8 cellular contexts compared by ENCODE assay signal in genomic region chr18:22282311-22283235, GRCh38.
DNase-seq lines count a peak whose midpoint lies in the region; ATAC-seq and TF ChIP-seq lines count a peak whose summit lies in the region.

No MANE protein-coding gene starts in this region.

- no peaks in the 10 kb centered on the region for H3K36me3 ChIP-seq in breast epithelium
- H3K36me3 ChIP-seq in muscle layer of duodenum (ENCODE audit: control insufficient read depth in 1 of 2, insufficient read depth in 2 of 2, low read length in 2 of 2), result no peaks in the 10 kb centered on the region

- no peak for TF ChIP-seq POLR2A in breast epithelium (IDR thresholded peaks at IDR 0.05)

- no peaks in the 10 kb centered on the region for H3K27me3 ChIP-seq in breast epithelium
- H3K27me3 ChIP-seq in muscle layer of duodenum (ENCODE audit: low read depth, low read length), result no peaks in the 10 kb centered on the region

- peak in 1 of 3 donors; percentile 21 for TF ChIP-seq CTCF in breast epithelium (IDR thresholded peaks at IDR 0.05)

- DNase-seq in Caki2 (ENCODE audit: low read depth) (peak; percentile 92), NCI-H460 (ENCODE audit: extremely low read depth, low read depth) (peak; percentile 51), breast epithelium (ENCODE audit: low spot score in 2 of 2) (no peak), NCI-H524 (lab: John Stamatoyannopoulos, UW) (no peak)

- H3K27ac ChIP-seq in breast epithelium (peak overlapping the region; percentile 80 to 84), muscle layer of duodenum (ENCODE audit: low read length) (peak overlapping the region; percentile 62)

- H3K4me1 ChIP-seq in breast epithelium (peaks cover 0 to 11% of the 10 kb centered on the region in 2 donors), muscle layer of duodenum (ENCODE audit: control insufficient read depth in 1 of 2, insufficient read depth in 2 of 2, low read length in 2 of 2) (no peaks in the 10 kb centered on the region)

- in situ Hi-C loops in Caki2 (cut with HindIII; ENCODE audit: low pct_unique_long_range_greater_than_20kb, low sequenced_read_pairs), result no loop called here

- no peaks in the 10 kb centered on the region for H3K9me3 ChIP-seq in breast epithelium
- no peaks in the 10 kb centered on the region for H3K9me3 ChIP-seq in muscle layer of duodenum (ENCODE audit: control insufficient read depth in 1 of 2, low read length in 2 of 2)

- ATAC-seq in GM19455 (IDR thresholded peaks at IDR 0.05; ENCODE audit: unreplicated experiment) (no peak), HG02840 (IDR thresholded peaks at IDR 0.05; ENCODE audit: low FRiP score, unreplicated experiment) (no peak), HG02610 (IDR thresholded peaks at IDR 0.05; ENCODE audit: unreplicated experiment) (no peak)

- H3K4me3 ChIP-seq in breast epithelium, result no peak overlapping the region
- no peak overlapping the region for H3K4me3 ChIP-seq in muscle layer of duodenum (ENCODE audit: low read depth in 1 of 2, low read length in 2 of 2)

- intact Hi-C loops in breast epithelium (cut with DNase I; ENCODE audit: low total_unique reads), result no loop called here

Comparison
In these comparisons a context has a peak if more than half of its experiments do, and no peak if none do; other contexts are left out.
1. DNase-seq: peak in Caki2 (single experiment) and NCI-H460 (single experiment); none in breast epithelium (0 of 2) and NCI-H524 (0 of 2).